Comparison of ENCODE assay signal across 8 cellular contexts in the genomic region with DNA sequence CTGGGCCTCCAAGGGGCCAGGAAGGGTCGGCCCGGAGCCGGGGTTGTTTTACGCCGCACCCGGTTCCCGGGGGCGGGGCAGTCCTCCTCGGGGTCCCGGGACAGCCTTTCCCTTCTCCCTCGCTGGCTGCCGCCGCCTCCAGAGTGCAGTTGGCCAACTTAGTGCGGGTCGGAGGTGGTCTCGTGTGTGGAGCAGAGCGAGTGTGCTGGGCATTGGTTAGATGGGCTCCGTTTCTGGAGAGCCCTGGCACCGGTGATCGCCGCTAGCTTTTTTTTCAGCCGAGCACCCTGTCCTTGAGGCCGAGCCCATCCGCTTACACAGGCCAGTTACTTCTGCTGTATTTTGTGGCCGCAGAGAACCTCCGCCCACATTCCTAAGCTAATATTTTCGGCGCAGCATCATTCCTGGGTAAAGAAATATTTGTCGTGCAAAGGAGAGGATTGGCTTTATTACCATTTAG. TPM values are rescaled to one million over a fixed set of nuclear protein-coding genes. Genes with fewer than 3 reads are reported as not detected.
DNase-seq lines count a peak whose midpoint lies in the region; ATAC-seq, FAIRE-seq and TF ChIP-seq lines count a peak whose summit lies in the region.

No MANE protein-coding gene starts in this region.

- H3K36me3 Mint-ChIP-seq in immature natural killer cell, result no peaks in the 10 kb centered on the region

- TF ChIP-seq EP300 in K562 (IDR thresholded peaks at IDR 0.05; ENCODE audit: low read length), result no peak

- peaks cover 0 to 8% (median 5%) of the 10 kb centered on the region in 3 donors for H3K27me3 Mint-ChIP-seq in immature natural killer cell (ENCODE audit: low read depth in 3 of 3)

- H3K9me1 ChIP-seq in K562 (ENCODE audit: control insufficient read depth, insufficient read depth, low read length), result no peaks in the 10 kb centered on the region

- intact Hi-C loops in K562 (cut with micrococcal nuclease) (loop anchor here (2.0 to 5.0 kb wide), 2 partner anchors 38 to 48 kb away; a partner anchor contains a TSS), spleen (cut with DNase I; ENCODE audit: low total_unique reads) (no loop called here)

- peak overlapping the region; percentile 11 for H3K27ac ChIP-seq in OCI-LY1 (ENCODE audit: low read depth, low read length, poor library complexity, severe bottlenecking)
- H3K27ac ChIP-seq in K562 (ENCODE audit: extremely low read depth, low read depth, low read length), result peak overlapping the region; percentile 91
- H3K27ac ChIP-seq in spleen, result peak overlapping the region in 7 of 8 donors; percentile 10 to 76 (median 31)

- H2AFZ ChIP-seq in OCI-LY1 (ENCODE audit: low read length), result no peak overlapping the region
- H2AFZ ChIP-seq in K562 (ENCODE audit: low read depth, low read length), result peak overlapping the region; percentile 92; the same call in 1 of the 2 replicates

- no peak for TF ChIP-seq POLR2A in K562 (conservative IDR thresholded peaks at IDR 0.05)
- TF ChIP-seq POLR2A in spleen (IDR thresholded peaks at IDR 0.05), result no peak

- no TSS peak for BruUV-seq in K562 (replicated peaks; lab: Mats Ljungman, UMichigan)

- H3K79me2 ChIP-seq in OCI-LY1 (ENCODE audit: insufficient read depth, low read length), result peaks cover 20% of the 10 kb centered on the region
- peaks cover 51% of the 10 kb centered on the region for H3K79me2 ChIP-seq in K562 (ENCODE audit: control insufficient read depth, insufficient read depth, low read length)

- H3K9me3 ChIP-seq in OCI-LY1 (ENCODE audit: low read length) (no peaks in the 10 kb centered on the region), K562 (replicated peaks; ENCODE audit: control insufficient read depth, insufficient read depth, low read depth, low read length) (no peaks in the 10 kb centered on the region), spleen (no peaks in the 10 kb centered on the region)

- TF ChIP-seq CTCF in OCI-LY1 (IDR thresholded peaks at IDR 0.05; ENCODE audit: low read length) (no peak), K562 (IDR thresholded peaks at IDR 0.05 in 2 of 3, conservative IDR thresholded peaks at IDR 0.05 in 1 of 3; ENCODE audit: insufficient read depth in 2 of 3, low read depth in 1 of 3, low read length in 3 of 3) (no peak), spleen (IDR thresholded peaks at IDR 0.05 in 8 of 11, conservative IDR thresholded peaks at IDR 0.05 in 3 of 11) (no peak)

- WGBS in K562 (ENCODE audit: insufficient coverage, low coverage, missing lambda C conversion rate), result under 1% methylated on average over 28 of the region's 29 CpGs
- 0 to 2% (median 1%) methylated on average over 19 to 29 of the region's 29 CpGs for WGBS in spleen, 5 donors

- H3F3A ChIP-seq in OCI-LY1 (ENCODE audit: insufficient read depth, low read length), result no peaks in the 10 kb centered on the region

- in situ Hi-C loops in K562 (cut with MboI), result no loop called here

- peak overlapping the region; percentile 92 for H3K9ac ChIP-seq in OCI-LY1 (ENCODE audit: low read length)
- H3K9ac ChIP-seq in K562 (ENCODE audit: insufficient read depth in 1 of 2, low read depth in 2 of 2, low read length in 2 of 2), result peak overlapping the region; percentile 89 to 94

- H3K27me3 ChIP-seq in OCI-LY1 (ENCODE audit: insufficient read depth, low read length), result no peaks in the 10 kb centered on the region
- H3K27me3 ChIP-seq in K562 (ENCODE audit: control insufficient read depth in 2 of 2, insufficient read depth in 2 of 2, low read length in 2 of 2), result no peaks in the 10 kb centered on the region
- H3K27me3 ChIP-seq in spleen (replicated peaks in 1 of 7), result peaks cover 0 to 8% (median 0%) of the 10 kb centered on the region in 7 donors

- TF ChIP-seq RAD21 in K562 (CRISPR knock-in tag; conservative IDR thresholded peaks at IDR 0.05 in 1 of 2, IDR thresholded peaks at IDR 0.05 in 1 of 2), result no peak

- peak; percentile 67 for FAIRE-seq in K562 (lab: Jason Lieb, UNC)

- CTCF ChIA-PET in K562 (lab: Yijun Ruan, JAX; ENCODE audit: low intra/inter-chr PET ratio), result no interaction called here

- peaks cover 27% of the 10 kb centered on the region for H3K36me3 ChIP-seq in OCI-LY1 (ENCODE audit: insufficient read depth, low read length)
- peaks cover 35% of the 10 kb centered on the region for H3K36me3 ChIP-seq in K562 (ENCODE audit: control insufficient read depth, insufficient read depth, low read length)
- peaks cover 0 to 4% (median 0%) of the 10 kb centered on the region in 6 donors for H3K36me3 ChIP-seq in spleen

- H3K9me2 ChIP-seq in OCI-LY1 (ENCODE audit: low read depth, low read length), result no peaks in the 10 kb centered on the region

- no peaks in the 10 kb centered on the region for H4K20me1 ChIP-seq in OCI-LY1 (ENCODE audit: insufficient read depth, low read length)
- no peaks in the 10 kb centered on the region for H4K20me1 ChIP-seq in K562 (replicated peaks; ENCODE audit: control insufficient read depth, insufficient read depth, low read length)

- peak; percentile 89 for DNase-seq in AG20443 (ENCODE audit: low spot score)
- peak; percentile 57 to 67 (median 60) for DNase-seq in K562 (ENCODE audit: extremely low read depth in 1 of 4, low spot score in 3 of 4)
- DNase-seq in immature natural killer cell, result peak; percentile 8 to 19 (median 13)
- no peak for DNase-seq in spleen
- no peak for DNase-seq in GDM1 (lab: John Stamatoyannopoulos, UW)

- peak overlapping the region in 2 of 6 donors; percentile 25 to 49 for H3K27ac Mint-ChIP-seq in immature natural killer cell

- POLR2A ChIA-PET in K562 (lab: Yijun Ruan, JAX), result interaction anchor here (0.6 to 4.1 kb wide), 7 partner anchors 9 to 177 kb away, joined by 3 to 30 read pairs (median 4); a partner anchor contains a TSS

- no peaks in the 10 kb centered on the region for H3K9me3 Mint-ChIP-seq in immature natural killer cell

- peak overlapping the region; percentile 74 to 81 (median 75) for H3K4me3 Mint-ChIP-seq in immature natural killer cell

- H3K4me3 ChIP-seq in OCI-LY1 (ENCODE audit: low read depth, low read length, poor library complexity, severe bottlenecking), result peak overlapping the region; percentile 94
- peak overlapping the region; percentile 78 for H3K4me3 ChIP-seq in K562
- peak overlapping the region; percentile 65 to 100 (median 94) for H3K4me3 ChIP-seq in spleen

- peak overlapping the region; percentile 85 for H3K4me2 ChIP-seq in OCI-LY1 (ENCODE audit: low read length)
- H3K4me2 ChIP-seq in K562 (ENCODE audit: insufficient read depth, low read length), result peak overlapping the region; percentile 81

- peaks cover 12 to 16% of the 10 kb centered on the region in 2 donors for H3K4me1 Mint-ChIP-seq in immature natural killer cell

- peaks cover 18% of the 10 kb centered on the region for H3K4me1 ChIP-seq in OCI-LY1 (ENCODE audit: insufficient read depth, low read length, severe bottlenecking)
- H3K4me1 ChIP-seq in K562 (replicated peaks in 1 of 2; ENCODE audit: control insufficient read depth in 2 of 2, insufficient read depth in 2 of 2, low read length in 2 of 2), result peaks cover 0 to 9% of the 10 kb centered on the region in 2 experiments; a peak in 2 of 5 replicates
- peaks cover 0 to 30% (median 19%) of the 10 kb centered on the region in 6 donors for H3K4me1 ChIP-seq in spleen

- peak; percentile 29 for ATAC-seq in GM18502 (IDR thresholded peaks at IDR 0.05; ENCODE audit: poor library complexity, unreplicated experiment)
- ATAC-seq in HG02973 (IDR thresholded peaks at IDR 0.05; ENCODE audit: unreplicated experiment), result peak; percentile 29
- peak; percentile 80 for ATAC-seq in K562

RNA-seq across cellular contexts. Expression of a gene that starts 0.6 kb away (rescaled TPM):
- 60.1 and 168 TPM in 2 replicates for total RNA-seq in K562 (2011; cell fraction: chromatin; rRNA removed; ENCODE audit: low replicate concordance)
- 19.8 and 33.3 TPM in 2 replicates for total RNA-seq in K562 (2011; cell fraction: nucleolus; rRNA removed)
- 58.6 and 62.3 TPM in 2 replicates for total RNA-seq in K562 (2011; cell fraction: nucleoplasm; rRNA removed)
- total RNA-seq in K562 (2014; rRNA removed), result 39.3 and 39.8 TPM in 2 replicates
- 58.2 and 63.5 TPM in 2 replicates for total RNA-seq in K562 (2014; rRNA removed; fragmentation: Illumina TruSeq; extraction: Trizol)
- total RNA-seq in K562 (2015; rRNA removed; fragmentation: Illumina TruSeq; extraction: Trizol), result 52.2 and 55.4 TPM in 2 replicates
- total RNA-seq in K562 (2021), result 37.9 and 41.9 TPM in 2 replicates
- polyA plus RNA-seq in K562 (2011; rRNA removed), result 35.0 and 36.6 TPM in 2 replicates
- polyA plus RNA-seq in K562 (2011; cell fraction: cytosol; rRNA removed), result 6.5 and 16.8 TPM in 2 replicates
- 98.6 and 163 TPM in 2 replicates for polyA plus RNA-seq in K562 (2011; cell fraction: nucleus; rRNA removed)
- 25.8 and 35.5 TPM in 2 replicates for polyA plus RNA-seq in K562 (2012)
- 45.4 and 51.0 TPM in 2 replicates for polyA plus RNA-seq in K562 (2014; fragmentation: Illumina TruSeq; extraction: Trizol)
- polyA plus RNA-seq in K562 (2014; fragmentation: Nextera tagmentation; extraction: Ambion mirVana), result 10 to 100 TPM; 29.4 to 45.7 TPM
- 30.1 and 37.1 TPM in 2 replicates for polyA plus RNA-seq in K562 (2014; rRNA removed)
- polyA minus RNA-seq in K562 (2011; rRNA and poly(A)+ RNA removed), result 66.2 and 68.8 TPM in 2 replicates
- 20.0 and 25.1 TPM in 2 replicates for polyA minus RNA-seq in K562 (2011; cell fraction: cytosol; rRNA and poly(A)+ RNA removed)
- polyA minus RNA-seq in K562 (2011; cell fraction: nucleus; rRNA and poly(A)+ RNA removed), result 34.1 and 63.0 TPM in 2 replicates
- polyA plus RNA-seq in immature natural killer cell, result under 1 TPM in 2 of 3 donors, not detected in 1; 0.36 to 0.81 TPM
- total RNA-seq in spleen, result 1 to 10 TPM; 1.6 to 9.2 (median 6.5) TPM
- 1 to 10 TPM in 2 of 3 donors, under 1 TPM in 1; 0.89 to 3.1 (median 2.4) TPM for polyA plus RNA-seq in spleen

RNA-seq across cellular contexts. Expression of a gene that starts 37.9 kb away (rescaled TPM):
- 174 and 228 TPM in 2 replicates for total RNA-seq in K562 (2011; cell fraction: chromatin; rRNA removed; ENCODE audit: low replicate concordance)
- total RNA-seq in K562 (2011; cell fraction: nucleolus; rRNA removed), result 391 and 425 TPM in 2 replicates
- total RNA-seq in K562 (2011; cell fraction: nucleoplasm; rRNA removed), result 447 and 925 TPM in 2 replicates
- total RNA-seq in K562 (2014; rRNA removed) (529 and 1,012 TPM in 2 replicates), K562 (2014; rRNA removed; fragmentation: Illumina TruSeq; extraction: Trizol) (75.0 and 76.3 TPM in 2 replicates), K562 (2015; rRNA removed; fragmentation: Illumina TruSeq; extraction: Trizol) (348 and 354 TPM in 2 replicates), K562 (2021) (2,904 and 3,053 TPM in 2 replicates), spleen (1,000 to 10,000 TPM in 4 of 7 donors, 100 to 1,000 TPM in 3; 439 to 1,791 (median 1,406) TPM)
- polyA plus RNA-seq in K562 (2011; rRNA removed) (847 and 1,576 TPM in 2 replicates), K562 (2014; fragmentation: Illumina TruSeq; extraction: Trizol) (629 and 1,170 TPM in 2 replicates), K562 (2014; fragmentation: Nextera tagmentation; extraction: Ambion mirVana) (1,000 to 10,000 TPM; 2,333 to 2,378 TPM), K562 (2014; rRNA removed) (1,119 and 1,211 TPM in 2 replicates), immature natural killer cell (1,000 to 10,000 TPM in 2 of 3 donors, 100 to 1,000 TPM in 1; 537 to 1,740 (median 1,337) TPM), spleen (1,000 to 10,000 TPM; 3,122 to 3,995 (median 3,688) TPM)
- 1,671 and 2,235 TPM in 2 replicates for polyA plus RNA-seq in K562 (2011; cell fraction: cytosol; rRNA removed)
- 951 and 1,033 TPM in 2 replicates for polyA plus RNA-seq in K562 (2011; cell fraction: nucleus; rRNA removed)
- 3,121 and 3,201 TPM in 2 replicates for polyA plus RNA-seq in K562 (2012)
- polyA minus RNA-seq in K562 (2011; rRNA and poly(A)+ RNA removed), result 279 and 315 TPM in 2 replicates
- polyA minus RNA-seq in K562 (2011; cell fraction: cytosol; rRNA and poly(A)+ RNA removed), result 3,516 and 4,843 TPM in 2 replicates
- 192 and 341 TPM in 2 replicates for polyA minus RNA-seq in K562 (2011; cell fraction: nucleus; rRNA and poly(A)+ RNA removed)

Comparison
In these comparisons a context has a peak if more than half of its experiments do, and no peak if none do; other contexts are left out.
1. DNase-seq: peak in AG20443 (single experiment), K562 (4 of 4) and immature natural killer cell (3 of 3); none in spleen (single experiment) and GDM1 (single experiment).
2. ATAC-seq: peak in every context shown above with its lines; median percentile 80 in K562; 29 in GM18502; 29 in HG02973.
3. H3K27ac ChIP-seq: peak in every context shown above with its lines; median percentile 91 in K562; 31 in spleen; 11 in OCI-LY1.
4. Peak in every context shown above with its lines, with median percentiles within 50 percentile points of each other: H3K4me3 ChIP-seq.